11 cellular contexts compared by ENCODE assay signal in genomic region chr3:59425371-59425770, GRCh38.
DNase-seq lines count a peak whose midpoint lies in the region; ATAC-seq and TF ChIP-seq lines count a peak whose summit lies in the region.
"Had no signal": no experiment of that assay in that cellular context is flagged by ENCODE, and none has a peak within 500 bp of the region (broad histone marks: within the 10 kb centered on the region; RNA-seq: fewer than 3 reads in every experiment).

No MANE protein-coding gene starts in this region.

- no peak for TF ChIP-seq POLR2A in gastrocnemius medialis (IDR thresholded peaks at IDR 0.05)

- peaks cover 0 to 2% (median 0%) of the 10 kb centered on the region in 3 donors for H3K36me3 Mint-ChIP-seq in CD8-positive, alpha-beta memory T cell
- no peaks in the 10 kb centered on the region for H3K36me3 Mint-ChIP-seq in osteocyte (ENCODE audit: unreplicated experiment)

- no peak overlapping the region for H3K27ac ChIP-seq in CD8-positive, alpha-beta memory T cell (ENCODE audit: low read depth, low read length)
- H3K27ac ChIP-seq in OCI-LY7 (ENCODE audit: low read depth, low read length, poor library complexity, severe bottlenecking) (no peak overlapping the region), gastrocnemius medialis (no peak overlapping the region)
- H3K27ac ChIP-seq: SK-N-MC had no signal

- in situ Hi-C loops in gastrocnemius medialis (cut with MboI; ENCODE audit: low sequenced_read_pairs in 4 of 4): no loop called here

- no peak for DNase-seq in CD8-positive, alpha-beta memory T cell
- DNase-seq in OCI-LY7 (ENCODE audit: low spot score) (no peak), dedifferentiated amniotic fluid mesenchymal stem cell (ENCODE audit: extremely low spot score) (peak; percentile 69), osteocyte (ENCODE audit: extremely low spot score, unreplicated experiment) (no peak), gastrocnemius medialis (no peak), DMS114 treated with DMSO at 0.1 percent for 48 hours (lab: John Stamatoyannopoulos, UW; ENCODE audit: unreplicated experiment) (no peak)
- DNase-seq in stimulated activated CD4-positive, alpha-beta T cell treated with anti-CD3 and anti-CD28 coated beads, Interleukin-4, amount 100 ng/mL, for 4 hours: no peak
- DNase-seq: NCI-H446, substantia nigra had no signal

- H3K27ac Mint-ChIP-seq in CD8-positive, alpha-beta memory T cell: peak overlapping the region; percentile 17 to 92 (median 76)
- H3K27ac Mint-ChIP-seq in osteocyte (ENCODE audit: unreplicated experiment): peak overlapping the region; percentile 81

- H4K20me1 ChIP-seq in OCI-LY7 (ENCODE audit: insufficient read depth, low read length): no peaks in the 10 kb centered on the region

- POLR2A ChIA-PET in CD8-positive, alpha-beta memory T cell (lab: Charles Lee): interaction anchor here (1.4 kb wide), 1 partner anchor 26 kb away, joined by 9 read pairs; no protein-coding TSS in a partner anchor
- POLR2A ChIA-PET in OCI-LY7 (lab: Charles Lee): interaction anchor here (1.0 to 1.1 kb wide), 2 partner anchors 11 to 19 kb away, joined by 3 read pairs; no protein-coding TSS in a partner anchor

- peaks cover 45 to 58% (median 56%) of the 10 kb centered on the region in 3 donors for H3K4me1 Mint-ChIP-seq in CD8-positive, alpha-beta memory T cell
- H3K4me1 Mint-ChIP-seq in osteocyte (ENCODE audit: unreplicated experiment): peaks cover 38% of the 10 kb centered on the region

- H2AFZ ChIP-seq in OCI-LY7 (ENCODE audit: low read length): 0 out of 2 replicates have a peak overlapping the region, but pooled peaks have one; percentile 36

- H3K27me3 ChIP-seq in CD8-positive, alpha-beta memory T cell (ENCODE audit: insufficient read depth, low read length, poor library complexity, severe bottlenecking): no peaks in the 10 kb centered on the region
- no peaks in the 10 kb centered on the region for H3K27me3 ChIP-seq in gastrocnemius medialis

- peak overlapping the region in 6 of 7 donors; percentile 9 to 55 (median 44) for H3K4me3 Mint-ChIP-seq in CD8-positive, alpha-beta memory T cell
- no peak overlapping the region for H3K4me3 Mint-ChIP-seq in osteocyte (ENCODE audit: unreplicated experiment)

- no peak overlapping the region for H3K4me3 ChIP-seq in CD8-positive, alpha-beta memory T cell (ENCODE audit: low read length)
- no peak overlapping the region for H3K4me3 ChIP-seq in OCI-LY7 (ENCODE audit: low read depth, low read length, poor library complexity, severe bottlenecking)
- H3K4me3 ChIP-seq in gastrocnemius medialis: no peak overlapping the region
- H3K4me3 ChIP-seq: SK-N-MC had no signal

- no peaks in the 10 kb centered on the region for H3K27me3 Mint-ChIP-seq in CD8-positive, alpha-beta memory T cell
- no peaks in the 10 kb centered on the region for H3K27me3 Mint-ChIP-seq in osteocyte (ENCODE audit: unreplicated experiment)

- no peaks in the 10 kb centered on the region for H3K9me2 ChIP-seq in OCI-LY7 (ENCODE audit: insufficient read depth, low read length)

- H3K9me3 Mint-ChIP-seq in CD8-positive, alpha-beta memory T cell: peaks cover 0 to under 1% (median 0%) of the 10 kb centered on the region in 5 donors
- H3K9me3 Mint-ChIP-seq in osteocyte (ENCODE audit: unreplicated experiment): no peaks in the 10 kb centered on the region

- H3K36me3 ChIP-seq in CD8-positive, alpha-beta memory T cell (ENCODE audit: insufficient read depth, low read length): no peaks in the 10 kb centered on the region
- no peaks in the 10 kb centered on the region for H3K36me3 ChIP-seq in OCI-LY7 (ENCODE audit: insufficient read depth, low read length)
- no peaks in the 10 kb centered on the region for H3K36me3 ChIP-seq in gastrocnemius medialis

- H3K9me3 ChIP-seq in CD8-positive, alpha-beta memory T cell (ENCODE audit: low read length): no peaks in the 10 kb centered on the region
- no peaks in the 10 kb centered on the region for H3K9me3 ChIP-seq in OCI-LY7 (ENCODE audit: low read length)
- H3K9me3 ChIP-seq in gastrocnemius medialis: no peaks in the 10 kb centered on the region

- H3K79me2 ChIP-seq in OCI-LY7 (ENCODE audit: insufficient read depth, low read depth, low read length): no peaks in the 10 kb centered on the region

- H3K4me1 ChIP-seq in CD8-positive, alpha-beta memory T cell (ENCODE audit: insufficient read depth, low read length): peaks cover 44% of the 10 kb centered on the region
- H3K4me1 ChIP-seq in OCI-LY7 (ENCODE audit: insufficient read depth, low read length, poor library complexity, severe bottlenecking): no peaks in the 10 kb centered on the region
- no peaks in the 10 kb centered on the region for H3K4me1 ChIP-seq in gastrocnemius medialis

- no peak for TF ChIP-seq CTCF in OCI-LY7 (conservative IDR thresholded peaks at IDR 0.05; ENCODE audit: low read length)
- no peak for TF ChIP-seq CTCF in osteocyte (IDR thresholded peaks at IDR 0.05)
- no peak for TF ChIP-seq CTCF in gastrocnemius medialis (IDR thresholded peaks at IDR 0.05 in 4 of 5, conservative IDR thresholded peaks at IDR 0.05 in 1 of 5)

- intact Hi-C loops in OCI-LY7 (cut with micrococcal nuclease; ENCODE audit: unreplicated experiment) (no loop called here), gastrocnemius medialis (cut with DNase I; ENCODE audit: low total_unique reads) (no loop called here)

- ATAC-seq in gastrocnemius medialis: no peak
- ATAC-seq in HG03196 (IDR thresholded peaks at IDR 0.05; ENCODE audit: unreplicated experiment): no peak

- CTCF ChIA-PET in CD8-positive, alpha-beta memory T cell (lab: Charles Lee): interaction anchor here (0.8 to 2.2 kb wide), 4 partner anchors 18 to 29 kb away, joined by 3 to 8 read pairs (median 6); no protein-coding TSS in a partner anchor
- CTCF ChIA-PET in OCI-LY7 (lab: Charles Lee; ENCODE audit: unreplicated experiment): no interaction called here

- no peak overlapping the region for H3K4me2 ChIP-seq in OCI-LY7 (ENCODE audit: low read length)

- no TSS peak for BruUV-seq in OCI-LY7 (replicated peaks; lab: Mats Ljungman, UMichigan)
